8 cellular contexts compared by ENCODE assay signal in the genomic region with DNA sequence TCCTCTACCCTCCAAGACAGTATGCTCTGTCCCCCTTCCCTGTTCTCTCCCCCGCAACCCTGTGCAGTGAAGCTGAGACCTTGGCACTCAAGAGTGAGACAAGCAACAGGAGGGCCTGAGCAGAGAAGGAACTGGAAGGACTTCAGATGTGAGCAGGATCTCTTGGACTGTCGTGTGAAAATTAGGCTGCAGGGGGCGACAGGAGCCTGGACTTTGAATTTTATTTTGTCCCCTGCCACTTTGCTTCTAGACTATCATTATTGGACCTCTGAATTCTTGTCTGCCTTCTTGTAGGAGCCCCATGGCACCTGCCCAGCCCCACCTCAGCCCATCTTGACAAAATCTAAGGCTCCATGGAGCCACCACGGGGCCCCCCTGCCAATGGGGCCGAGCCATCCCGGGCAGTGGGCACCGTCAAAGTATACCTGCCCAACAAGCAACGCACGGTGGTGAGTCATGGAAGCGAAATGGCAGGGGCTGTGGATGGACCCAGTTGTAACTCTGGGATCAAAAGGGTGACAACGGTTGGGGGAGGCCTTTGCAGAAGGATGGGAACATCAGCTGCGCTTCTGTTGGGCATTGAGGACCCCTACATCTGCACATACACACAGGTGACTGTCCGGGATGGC. TPM values are rescaled to one million over a fixed set of nuclear protein-coding genes. Genes with fewer than 3 reads are reported as not detected.
A peak's percentile ranks its signal among the peaks of the same experiment; 100 is the strongest.
DNase-seq lines count a peak whose midpoint lies in the region; ATAC-seq, FAIRE-seq and TF ChIP-seq lines count a peak whose summit lies in the region.

No MANE protein-coding gene starts in this region.

- DNase-seq in GM23248: peak; percentile 48
- DNase-seq in WERI-Rb-1: no peak
- DNase-seq in iris pigment epithelial cell (ENCODE audit: low read depth): peak; percentile 44
- DNase-seq in NCI-H1436 treated with DMSO at 0.1 percent for 48 hours (lab: John Stamatoyannopoulos, UW): no peak
- no peak for DNase-seq in kidney

- intact Hi-C loops in kidney (cut with DNase I): no loop called here

- H3K4me2 ChIP-seq in BLaER1 (peak overlapping the region; percentile 68), GM23248 (ENCODE audit: unreplicated experiment) (no peak overlapping the region)

- TF ChIP-seq CTCF in WERI-Rb-1 (IDR thresholded peaks at IDR 0.05; ENCODE audit: low read depth, low read length) (peak; percentile 44), kidney (IDR thresholded peaks at IDR 0.05; ENCODE audit: borderline replicate concordance, extremely low read depth, insufficient read depth) (no peak)

- H2AFZ ChIP-seq in GM23248: no peak overlapping the region

- H3K4me3 ChIP-seq in BLaER1 (no peak overlapping the region), GM23248 (no peak overlapping the region), WERI-Rb-1 (ENCODE audit: low read depth, low read length) (no peak overlapping the region), kidney (ENCODE audit: low read length in 2 of 2) (no peak overlapping the region)

- peaks cover 43% of the 10 kb centered on the region for H3K79me2 ChIP-seq in GM23248 (ENCODE audit: insufficient read depth)

- WGBS in GM23248 (ENCODE audit: low coverage in 1 of 2, low lambda C conversion rate in 2 of 2, missing lambda C conversion rate in 2 of 2), 2 experiments: 58 to 67% methylated on average over 9 to 11 of the region's 13 CpGs

- no peak for FAIRE-seq in kidney (lab: Jason Lieb, UNC)

- H3K36me3 ChIP-seq in BLaER1: peaks cover 23% of the 10 kb centered on the region
- H3K36me3 ChIP-seq in GM23248 (ENCODE audit: low read depth): no peaks in the 10 kb centered on the region
- no peaks in the 10 kb centered on the region; the same call in 1 of the 2 replicates for H3K36me3 ChIP-seq in WERI-Rb-1
- peaks cover 9 to 26% of the 10 kb centered on the region in 2 donors for H3K36me3 ChIP-seq in kidney (ENCODE audit: control insufficient read depth in 1 of 2, insufficient read depth in 2 of 2, low read length in 2 of 2)

- peaks cover 57% of the 10 kb centered on the region for H4K20me1 ChIP-seq in BLaER1
- no peaks in the 10 kb centered on the region for H4K20me1 ChIP-seq in GM23248 (ENCODE audit: insufficient read depth)

- H3K9me3 ChIP-seq in BLaER1 (no peaks in the 10 kb centered on the region), GM23248 (ENCODE audit: low read depth) (no peaks in the 10 kb centered on the region), WERI-Rb-1 (ENCODE audit: severe bottlenecking) (no peaks in the 10 kb centered on the region), kidney (ENCODE audit: control insufficient read depth in 1 of 2, low read length in 2 of 2) (no peaks in the 10 kb centered on the region)

- no peak overlapping the region for H3K9ac ChIP-seq in BLaER1
- H3K9ac ChIP-seq in GM23248: no peak overlapping the region
- no peak overlapping the region for H3K9ac ChIP-seq in kidney (ENCODE audit: low read length in 2 of 2)

- ATAC-seq in HG03571 (IDR thresholded peaks at IDR 0.05; ENCODE audit: unreplicated experiment) (no peak), GM21528 (IDR thresholded peaks at IDR 0.05; ENCODE audit: low FRiP score, unreplicated experiment) (no peak)

- H3K27ac ChIP-seq in BLaER1: no peak overlapping the region
- H3K27ac ChIP-seq in GM23248: 0 out of 2 replicates have a peak overlapping the region, but pooled peaks have one; percentile 18
- H3K27ac ChIP-seq in WERI-Rb-1: no peak overlapping the region
- H3K27ac ChIP-seq in kidney (ENCODE audit: low read depth in 2 of 2, low read length in 2 of 2): no peak overlapping the region

- H3K9me2 ChIP-seq in GM23248 (ENCODE audit: insufficient read depth): no peaks in the 10 kb centered on the region

- H3K27me3 ChIP-seq in BLaER1 (0 out of 2 replicates have a peak, but pooled peaks cover 10% of the 10 kb centered on the region), GM23248 (replicated peaks; ENCODE audit: insufficient read depth) (no peaks in the 10 kb centered on the region), WERI-Rb-1 (ENCODE audit: insufficient read depth, low read depth, severe bottlenecking) (peaks cover 11% of the 10 kb centered on the region)

- in situ Hi-C loops in GM23248 (cut with MboI): no loop called here

- H3F3A ChIP-seq in GM23248 (ENCODE audit: insufficient read depth): no peaks in the 10 kb centered on the region

- H3K4me1 ChIP-seq in BLaER1 (peaks cover 41% of the 10 kb centered on the region), GM23248 (ENCODE audit: insufficient read depth) (0 out of 2 replicates have a peak, but pooled peaks cover 8% of the 10 kb centered on the region), kidney (ENCODE audit: control insufficient read depth in 1 of 2, insufficient read depth in 1 of 2, low read depth in 1 of 2, low read length in 2 of 2) (no peaks in the 10 kb centered on the region)

RNA-seq across cellular contexts. Expression of gene ARAF, which starts 1.7 kb away (rescaled TPM):
- 21.4 and 32.0 TPM in 2 replicates for total RNA-seq in GM23248 (2014; rRNA removed; shearing (Covaris generic))
- polyA plus RNA-seq in GM23248 (2016; fragmentation: Nextera tagmentation; extraction: Ambion mirVana) (74.8 and 78.0 TPM in 2 replicates), kidney (ENCODE audit: insufficient read depth, low read depth, low replicate concordance) (105 TPM)
- total RNA-seq in kidney: 79.4 TPM

RNA-seq across cellular contexts. Expression of gene TIMP1, which starts 19.5 kb away (rescaled TPM):
- 2,871 and 4,277 TPM in 2 replicates for total RNA-seq in GM23248 (2014; rRNA removed; shearing (Covaris generic))
- polyA plus RNA-seq in GM23248 (2016; fragmentation: Nextera tagmentation; extraction: Ambion mirVana): 13,908 and 14,059 TPM in 2 replicates
- 551 TPM for total RNA-seq in kidney
- polyA plus RNA-seq in kidney (ENCODE audit: insufficient read depth, low read depth, low replicate concordance): 382 TPM

RNA-seq across cellular contexts. Expression of gene SYN1, which starts 56.9 kb away (rescaled TPM):
- not detected in 2 replicates for total RNA-seq in GM23248 (2014; rRNA removed; shearing (Covaris generic))
- polyA plus RNA-seq in GM23248 (2016; fragmentation: Nextera tagmentation; extraction: Ambion mirVana) (0.32 and 0.34 TPM in 2 replicates), kidney (ENCODE audit: insufficient read depth, low read depth, low replicate concordance) (0.88 TPM)
- 0.85 TPM for total RNA-seq in kidney

Comparison
In these comparisons a context has a peak if more than half of its experiments do, and no peak if none do; other contexts are left out.
1. DNase-seq: peak in GM23248 (single experiment) and iris pigment epithelial cell (single experiment); none in WERI-Rb-1 (single experiment), NCI-H1436 treated with DMSO at 0.1 percent for 48 hours (single experiment) and kidney (single experiment).